ENCODE assay signal across 16 cellular contexts in genomic region chr9:126637002-126637849, GRCh38. TPM values are rescaled to one million over a fixed set of nuclear protein-coding genes. Genes with fewer than 3 reads are reported as not detected.
DNase-seq lines count a peak whose midpoint lies in the region; ATAC-seq and TF ChIP-seq lines count a peak whose summit lies in the region.
"Had no signal": no experiment of that assay in that cellular context is flagged by ENCODE, and none has a peak within 500 bp of the region (broad histone marks: within the 10 kb centered on the region; RNA-seq: fewer than 3 reads in every experiment).

No MANE protein-coding gene starts in this region.

- no peaks in the 10 kb centered on the region for H3K36me3 ChIP-seq in neural progenitor cell

- H3K36me3 Mint-ChIP-seq in neural progenitor cell = no peaks in the 10 kb centered on the region
- H3K36me3 Mint-ChIP-seq: CD14-positive monocyte had no signal

- H3K4me3 Mint-ChIP-seq in neural progenitor cell = peak overlapping the region; percentile 73
- H3K4me3 Mint-ChIP-seq: T-helper 1 cell treated with Interleukin-12 subunit alpha and Interleukin-12 subunit beta and Interleukin-4 antibody, amounts not matched to agents 30 μg/mL and 1 μg/mL, for 36 hours had no signal

- peaks cover 19% of the 10 kb centered on the region for H3F3A ChIP-seq in neural progenitor cell (ENCODE audit: low read depth)

- peaks cover 20% of the 10 kb centered on the region for H3K4me1 ChIP-seq in neural progenitor cell

- no peak overlapping the region for H3K4me2 ChIP-seq in neural progenitor cell

- no peak overlapping the region for H2AFZ ChIP-seq in neural progenitor cell (replicated peaks)

- H3K9ac ChIP-seq in neural progenitor cell = no peak overlapping the region

- H3K79me2 ChIP-seq in neural progenitor cell (ENCODE audit: low read depth) = no peaks in the 10 kb centered on the region

- TF ChIP-seq CTCF in neural progenitor cell (IDR thresholded peaks at IDR 0.05) = no peak

- no peak overlapping the region for H3K27ac Mint-ChIP-seq in neural progenitor cell
- H3K27ac Mint-ChIP-seq: CD14-positive monocyte; progenitor cell of endocrine pancreas; T-helper 1 cell treated with Interleukin-12 subunit alpha and Interleukin-12 subunit beta and Interleukin-4 antibody, amounts not matched to agents 30 μg/mL and 1 μg/mL, for 36 hours had no signal

- H3K9me3 ChIP-seq in neural progenitor cell (ENCODE audit: low read depth) = no peaks in the 10 kb centered on the region

- ATAC-seq in HG02759 (IDR thresholded peaks at IDR 0.05; ENCODE audit: unreplicated experiment) = no peak
- ATAC-seq in HG03045 (IDR thresholded peaks at IDR 0.05; ENCODE audit: unreplicated experiment) = no peak
- ATAC-seq in HG03439 (IDR thresholded peaks at IDR 0.05; ENCODE audit: unreplicated experiment) = no peak

- peaks cover 42% of the 10 kb centered on the region for H3K27me3 Mint-ChIP-seq in neural progenitor cell (ENCODE audit: insufficient read depth, low read depth)

- peaks cover 100% of the 10 kb centered on the region for H3K27me3 ChIP-seq in neural progenitor cell

- no peak overlapping the region for H3K27ac ChIP-seq in caudate nucleus (ENCODE audit: low read depth, low read length)
- H3K27ac ChIP-seq in neural progenitor cell = no peak overlapping the region

- peaks cover 75% of the 10 kb centered on the region for H4K20me1 ChIP-seq in neural progenitor cell (ENCODE audit: low read depth)

- DNase-seq in D341Med (ENCODE audit: low spot score) = peak; percentile 85
- DNase-seq in NCI-H1417 treated with DMSO at 0.1 percent for 48 hours (lab: John Stamatoyannopoulos, UW) = peak; percentile 32
- DNase-seq in caudate nucleus (lab: John Stamatoyannopoulos, UW) = peak in 47 of 61 donors; percentile 2 to 93 (median 57)
- DNase-seq in neural progenitor cell (ENCODE audit: low spot score) = no peak
- DNase-seq: activated naive CD4-positive, alpha-beta T cell treated with Interleukin-2 at 50 U/mL for 16 hours; GF-D8; GOT3; KG1; NCI-H1436 treated with DMSO at 0.1 percent for 48 hours had no signal

- no peaks in the 10 kb centered on the region for H3K9me3 Mint-ChIP-seq in neural progenitor cell
- H3K9me3 Mint-ChIP-seq: T-helper 1 cell treated with Interleukin-12 subunit alpha and Interleukin-12 subunit beta and Interleukin-4 antibody, amounts not matched to agents 30 μg/mL and 1 μg/mL, for 36 hours had no signal

- H3K4me1 Mint-ChIP-seq in neural progenitor cell = peaks cover 67% of the 10 kb centered on the region

- H3K4me3 ChIP-seq in neural progenitor cell = no peak overlapping the region

RNA-seq across cellular contexts. Expression of gene LMX1B, which starts 23.5 kb away (rescaled TPM):
- total RNA-seq in neural progenitor cell (ENCODE audit: low replicate concordance) = 0.19 and 0.50 TPM in 2 replicates
- total RNA-seq: bronchial epithelial cell had no signal
